22 cellular contexts compared by ENCODE assay signal in genomic region chr19:3725121-3725520, GRCh38. TPM values are rescaled to one million over a fixed set of nuclear protein-coding genes. Genes with fewer than 3 reads are reported as not detected.
"Had no signal": no experiment of that assay in that cellular context is flagged by ENCODE, and none has a peak within 500 bp of the region (broad histone marks: within the 10 kb centered on the region; RNA-seq: fewer than 3 reads in every experiment).

No MANE protein-coding gene starts in this region.

- H3K27ac ChIP-seq: esophagus squamous epithelium, gastrocnemius medialis, skin epidermis, tibial nerve had no signal

- H3K36me3 ChIP-seq: gastrocnemius medialis, tibial nerve had no signal

- DNase-seq: activated CD4-positive, alpha-beta T cell treated with anti-CD3 and anti-CD28 coated beads for 48 hours; activated CD8-positive, alpha-beta memory T cell treated with anti-CD3 and anti-CD28 coated beads, Interleukin-2, amount 10 ng/mL, durations not matched to agents 7 days and 5 days; activated CD8-positive, alpha-beta T cell treated with anti-CD3 and anti-CD28 coated beads for 36 hours; activated gamma-delta T cell; activated naive CD4-positive, alpha-beta T cell treated with anti-CD3 and anti-CD28 coated beads, Interleukin-2, amount 50 U/mL, for 16 hours; activated naive CD8-positive, alpha-beta T cell treated with anti-CD3 and anti-CD28 coated beads, Interleukin-2, amount 50 U/mL, for 24 hours; activated T-cell treated with anti-CD3 and anti-CD28 coated beads for 4 hours; cerebellar nuclear complex; cortex of kidney; esophagus squamous epithelium; gastrocnemius medialis; left cardiac atrium; nucleus accumbens; stimulated activated CD4-positive, alpha-beta T cell treated with anti-CD3 and anti-CD28 coated beads, Interleukin-1b, Interleukin-23, amount 100 ng/mL, for 48 hours had no signal

- H3K4me1 ChIP-seq: gastrocnemius medialis had no signal

- H3K27ac Mint-ChIP-seq: activated CD8-positive, alpha-beta memory T cell treated with anti-CD3 and anti-CD28 coated beads, Interleukin-2, amount 10 ng/mL, durations not matched to agents 7 days and 5 days; activated CD8-positive, alpha-beta T cell treated with anti-CD3 and anti-CD28 coated beads for 36 hours; activated naive CD8-positive, alpha-beta T cell treated with anti-CD3 and anti-CD28 coated beads, Interleukin-2, amount 50 U/mL, for 24 hours; activated T-helper 1 cell treated with anti-CD3 and anti-CD28 coated beads, Interleukin-12 subunit alpha, Interleukin-12 subunit beta, Interleukin-2, Interleukin-4 antibody, amounts not matched to agents 30 ng/mL and 10 ng/mL and 1 ng/mL, durations not matched to agents 14 hours and 24 hours and 36 hours; endodermal cell; memory B cell; nephron progenitor cell; stimulated activated naive CD8-positive, alpha-beta T cell treated with anti-CD3 and anti-CD28 coated beads, Interleukin-15, Interleukin-2, amounts not matched to agents 100 ng/mL and 50 ng/mL, for 24 hours had no signal

- H3K4me3 Mint-ChIP-seq: activated CD8-positive, alpha-beta memory T cell treated with anti-CD3 and anti-CD28 coated beads, Interleukin-2, amount 10 ng/mL, durations not matched to agents 7 days and 5 days; activated CD8-positive, alpha-beta T cell treated with anti-CD3 and anti-CD28 coated beads for 36 hours; activated naive CD8-positive, alpha-beta T cell treated with anti-CD3 and anti-CD28 coated beads, Interleukin-2, amount 50 U/mL, for 24 hours; activated T-helper 1 cell treated with anti-CD3 and anti-CD28 coated beads, Interleukin-12 subunit alpha, Interleukin-12 subunit beta, Interleukin-2, Interleukin-4 antibody, amounts not matched to agents 30 ng/mL and 10 ng/mL and 1 ng/mL, durations not matched to agents 14 hours and 24 hours and 36 hours; endodermal cell; memory B cell; nephron progenitor cell; stimulated activated naive CD8-positive, alpha-beta T cell treated with anti-CD3 and anti-CD28 coated beads, Interleukin-15, Interleukin-2, amounts not matched to agents 100 ng/mL and 50 ng/mL, for 24 hours had no signal

- H3K36me3 Mint-ChIP-seq: activated CD8-positive, alpha-beta memory T cell treated with anti-CD3 and anti-CD28 coated beads, Interleukin-2, amount 10 ng/mL, durations not matched to agents 7 days and 5 days; memory B cell had no signal

- H3K4me3 ChIP-seq: esophagus squamous epithelium, gastrocnemius medialis, skin epidermis, tibial nerve had no signal

- ATAC-seq: activated CD8-positive, alpha-beta memory T cell treated with anti-CD3 and anti-CD28 coated beads, Interleukin-2, amount 10 ng/mL, durations not matched to agents 7 days and 5 days; activated CD8-positive, alpha-beta T cell treated with anti-CD3 and anti-CD28 coated beads for 36 hours; activated naive CD8-positive, alpha-beta T cell treated with anti-CD3 and anti-CD28 coated beads, Interleukin-2, amount 50 U/mL, for 24 hours; gastrocnemius medialis; left cardiac atrium had no signal

- H3K9me3 ChIP-seq: esophagus squamous epithelium, gastrocnemius medialis had no signal

- H3K9me3 Mint-ChIP-seq: activated CD8-positive, alpha-beta T cell treated with anti-CD3 and anti-CD28 coated beads for 36 hours; activated naive CD8-positive, alpha-beta T cell treated with anti-CD3 and anti-CD28 coated beads, Interleukin-2, amount 50 U/mL, for 24 hours; activated T-helper 1 cell treated with anti-CD3 and anti-CD28 coated beads, Interleukin-12 subunit alpha, Interleukin-12 subunit beta, Interleukin-2, Interleukin-4 antibody, amounts not matched to agents 30 ng/mL and 10 ng/mL and 1 ng/mL, durations not matched to agents 14 hours and 24 hours and 36 hours; endodermal cell; memory B cell; nephron progenitor cell; stimulated activated naive CD8-positive, alpha-beta T cell treated with anti-CD3 and anti-CD28 coated beads, Interleukin-15, Interleukin-2, amounts not matched to agents 100 ng/mL and 50 ng/mL, for 24 hours had no signal

RNA-seq across cellular contexts. Expression of gene RAX2, which starts 46.9 kb away (rescaled TPM):
- total RNA-seq: activated CD8-positive, alpha-beta memory T cell treated with anti-CD3 and anti-CD28 coated beads, Interleukin-2, amount 10 ng/mL, durations not matched to agents 7 days and 5 days; activated CD8-positive, alpha-beta T cell treated with anti-CD3 and anti-CD28 coated beads for 36 hours; activated T-helper 1 cell treated with anti-CD3 and anti-CD28 coated beads, Interleukin-12 subunit alpha, Interleukin-12 subunit beta, Interleukin-2, Interleukin-4 antibody, amounts not matched to agents 30 ng/mL and 10 ng/mL and 1 ng/mL, durations not matched to agents 14 hours and 24 hours and 36 hours; endodermal cell; esophagus squamous epithelium; gastrocnemius medialis; left cardiac atrium; liver; tibial nerve had no signal
- polyA plus RNA-seq: liver had no signal
